In the genomic region with DNA sequence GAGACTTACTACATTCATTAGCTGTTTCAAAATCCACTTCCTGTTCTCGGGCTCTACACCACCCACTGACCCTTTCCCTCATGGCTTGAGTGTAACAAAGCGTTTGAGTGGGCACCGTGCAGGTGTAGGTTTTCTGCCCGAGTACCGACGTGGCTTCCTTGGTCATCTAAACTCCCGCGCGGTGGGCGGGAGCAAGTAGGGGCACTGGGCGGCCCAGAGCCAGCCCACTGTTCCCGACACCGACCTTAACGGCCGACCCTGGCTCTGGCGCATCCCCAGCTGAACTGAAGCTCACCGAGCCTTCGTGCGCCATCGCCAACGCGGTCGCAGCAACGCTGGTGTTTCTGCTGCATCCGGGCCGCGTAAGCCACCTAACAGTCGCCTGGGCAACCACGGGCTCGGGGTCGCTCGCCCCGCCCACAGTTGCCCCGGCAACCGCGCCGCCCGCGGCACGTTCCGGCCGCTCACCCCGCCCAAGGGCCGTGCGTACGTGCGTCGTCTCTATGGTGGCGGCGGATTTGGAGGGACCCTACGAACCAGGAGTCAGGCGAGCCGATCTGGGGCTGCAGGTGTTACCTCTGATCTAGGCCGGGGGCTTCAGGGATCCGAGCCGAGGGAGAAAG, we compare ENCODE assay signal across 8 cellular contexts.
DNase-seq lines count a peak whose midpoint lies in the region; ATAC-seq and TF ChIP-seq lines count a peak whose summit lies in the region.

A gene (minus strand): TSS at position 372 of the 623 bp plus-strand sequence. CDS start 59 bp downstream, at position 313.
A gene with protein sequence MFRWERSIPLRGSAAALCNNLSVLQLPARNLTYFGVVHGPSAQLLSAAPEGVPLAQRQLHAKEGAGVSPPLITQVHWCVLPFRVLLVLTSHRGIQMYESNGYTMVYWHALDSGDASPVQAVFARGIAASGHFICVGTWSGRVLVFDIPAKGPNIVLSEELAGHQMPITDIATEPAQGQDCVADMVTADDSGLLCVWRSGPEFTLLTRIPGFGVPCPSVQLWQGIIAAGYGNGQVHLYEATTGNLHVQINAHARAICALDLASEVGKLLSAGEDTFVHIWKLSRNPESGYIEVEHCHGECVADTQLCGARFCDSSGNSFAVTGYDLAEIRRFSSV (plus strand): TSS at position 483 of the 623 bp plus-strand sequence. CDS start 424 bp downstream, outside the sequence.

- no peaks in the 10 kb centered on the region for H3K27me3 ChIP-seq in OCI-LY1 (ENCODE audit: insufficient read depth, low read length)
- no peaks in the 10 kb centered on the region for H3K27me3 ChIP-seq in mucosa of stomach (ENCODE audit: control insufficient read depth, insufficient read depth, low read length)

- H3K27ac ChIP-seq in OCI-LY1 (ENCODE audit: low read depth, low read length, poor library complexity, severe bottlenecking) (no peak within 1 kb of the TSS), epithelial cell of prostate (peak within 1 kb of the TSS; percentile 99)

- H3K9me3 ChIP-seq in OCI-LY1 (ENCODE audit: low read length) (no peaks in the 10 kb centered on the region), mucosa of stomach (ENCODE audit: control insufficient read depth, low read length) (no peaks in the 10 kb centered on the region)

- peak within 1 kb of the TSS; percentile 68 for H3K4me3 ChIP-seq in OCI-LY1 (ENCODE audit: low read depth, low read length, poor library complexity, severe bottlenecking)
- peak within 1 kb of the TSS; percentile 49 for H3K4me3 ChIP-seq in mucosa of stomach (ENCODE audit: low read length)

- no peaks in the 10 kb centered on the region for H4K20me1 ChIP-seq in OCI-LY1 (ENCODE audit: insufficient read depth, low read length)

- H3F3A ChIP-seq in OCI-LY1 (ENCODE audit: insufficient read depth, low read length) = no peaks in the 10 kb centered on the region

- no peaks in the 10 kb centered on the region for H3K36me3 ChIP-seq in OCI-LY1 (ENCODE audit: insufficient read depth, low read length)
- H3K36me3 ChIP-seq in mucosa of stomach (ENCODE audit: control insufficient read depth, insufficient read depth, low read length) = no peaks in the 10 kb centered on the region

- H3K9me2 ChIP-seq in OCI-LY1 (ENCODE audit: low read depth, low read length) = no peaks in the 10 kb centered on the region

- peak within 1 kb of the TSS; percentile 84 for H3K4me2 ChIP-seq in OCI-LY1 (ENCODE audit: low read length)

- DNase-seq in DMS 273 (lab: John Stamatoyannopoulos, UW; ENCODE audit: unreplicated experiment) (peak; percentile 98), HuH-7.5 (ENCODE audit: low spot score) (peak; percentile 83), activated T-cell treated with anti-CD3 and anti-CD28 coated beads for 24 hours (ENCODE audit: low read depth) (peak; percentile 92), epithelial cell of prostate (ENCODE audit: low read depth, low spot score) (no peak)
- peak; percentile 85 to 89 for DNase-seq in stimulated activated CD8-positive, alpha-beta memory T cell treated with anti-CD3 and anti-CD28 coated beads, Interleukin-7, amount 100 ng/mL, for 1 hour (ENCODE audit: low read depth in 2 of 2)

- no peaks in the 10 kb centered on the region for H3K79me2 ChIP-seq in OCI-LY1 (ENCODE audit: insufficient read depth, low read length)

- H3K4me1 ChIP-seq in OCI-LY1 (ENCODE audit: insufficient read depth, low read length, severe bottlenecking) (peaks cover 22% of the 10 kb centered on the region), mucosa of stomach (ENCODE audit: control insufficient read depth, insufficient read depth, low read length) (peaks cover 13% of the 10 kb centered on the region)

- H3K9ac ChIP-seq in OCI-LY1 (ENCODE audit: low read length) = peak within 1 kb of the TSS; percentile 63
- peak within 1 kb of the TSS; percentile 80 for H3K9ac ChIP-seq in mucosa of stomach (ENCODE audit: low read length)

- H2AFZ ChIP-seq in OCI-LY1 (ENCODE audit: low read length) = peak within 1 kb of the TSS; percentile 65; the same call in 1 of the 2 replicates

- peak; percentile 88 for ATAC-seq in GM21528 (IDR thresholded peaks at IDR 0.05; ENCODE audit: low FRiP score, unreplicated experiment)

- TF ChIP-seq CTCF in OCI-LY1 (IDR thresholded peaks at IDR 0.05; ENCODE audit: low read length) = no peak
